2 cellular contexts compared by ENCODE assay signal in the genomic region with DNA sequence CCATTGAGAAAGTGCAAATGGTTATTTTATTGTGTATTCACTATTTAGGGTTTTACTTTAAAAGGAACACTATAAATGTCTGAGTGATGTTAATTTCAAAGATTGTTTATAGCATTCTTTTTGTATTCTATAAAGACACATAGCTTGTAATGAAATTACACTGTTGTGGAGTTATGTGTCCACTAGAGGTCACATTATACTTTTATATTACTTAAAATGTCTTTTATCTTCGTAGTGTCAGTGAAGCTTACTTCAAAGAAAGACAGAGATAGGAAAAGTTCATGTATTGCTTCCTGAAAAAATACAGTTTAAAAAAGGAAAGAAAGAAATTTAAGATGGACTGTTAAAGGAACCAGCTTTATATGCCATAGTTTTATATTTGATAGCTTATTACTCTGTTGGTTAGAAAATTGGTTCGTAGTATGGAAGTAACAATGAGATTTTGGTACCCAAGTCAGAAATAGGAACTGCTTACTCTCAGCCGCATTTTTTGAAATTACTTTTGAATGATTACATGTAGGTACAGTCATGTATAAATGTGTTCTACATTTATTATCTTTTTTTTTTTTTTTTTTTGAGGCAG.
TF ChIP-seq lines count a peak whose summit lies in the region.

No MANE protein-coding gene starts in this region.

TF ChIP-seq in HCT116, 20 proteins besides CTCF, POLR2A, EP300 and RAD21 (continued from another document):
- TF ChIP-seq, protein P1, sequence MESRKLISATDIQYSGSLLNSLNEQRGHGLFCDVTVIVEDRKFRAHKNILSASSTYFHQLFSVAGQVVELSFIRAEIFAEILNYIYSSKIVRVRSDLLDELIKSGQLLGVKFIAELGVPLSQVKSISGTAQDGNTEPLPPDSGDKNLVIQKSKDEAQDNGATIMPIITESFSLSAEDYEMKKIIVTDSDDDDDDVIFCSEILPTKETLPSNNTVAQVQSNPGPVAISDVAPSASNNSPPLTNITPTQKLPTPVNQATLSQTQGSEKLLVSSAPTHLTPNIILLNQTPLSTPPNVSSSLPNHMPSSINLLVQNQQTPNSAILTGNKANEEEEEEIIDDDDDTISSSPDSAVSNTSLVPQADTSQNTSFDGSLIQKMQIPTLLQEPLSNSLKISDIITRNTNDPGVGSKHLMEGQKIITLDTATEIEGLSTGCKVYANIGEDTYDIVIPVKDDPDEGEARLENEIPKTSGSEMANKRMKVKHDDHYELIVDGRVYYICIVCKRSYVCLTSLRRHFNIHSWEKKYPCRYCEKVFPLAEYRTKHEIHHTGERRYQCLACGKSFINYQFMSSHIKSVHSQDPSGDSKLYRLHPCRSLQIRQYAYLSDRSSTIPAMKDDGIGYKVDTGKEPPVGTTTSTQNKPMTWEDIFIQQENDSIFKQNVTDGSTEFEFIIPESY (IDR thresholded peaks at IDR 0.05; ENCODE audit: extremely low read depth, insufficient replicate concordance, low read length): no peak
- no peak for TF ChIP-seq ELF1 (IDR thresholded peaks at IDR 0.05; ENCODE audit: borderline replicate concordance, low read depth)
- no peak for TF ChIP-seq ZFX (IDR thresholded peaks at IDR 0.05)
- no peak for TF ChIP-seq JUND (IDR thresholded peaks at IDR 0.05)
- TF ChIP-seq EZH2 (IDR thresholded peaks at IDR 0.05): no peak
- no peak for TF ChIP-seq CBX3 (IDR thresholded peaks at IDR 0.05; ENCODE audit: low read depth)
- no peak for TF ChIP-seq CEBPB (IDR thresholded peaks at IDR 0.05; ENCODE audit: low read depth)
- TF ChIP-seq YY1 (IDR thresholded peaks at IDR 0.05; ENCODE audit: extremely low read depth, insufficient replicate concordance, low read depth, low read length): no peak
- no peak for TF ChIP-seq EGR1 (IDR thresholded peaks at IDR 0.05; ENCODE audit: low read depth)
- no peak for TF ChIP-seq SP1 (IDR thresholded peaks at IDR 0.05; ENCODE audit: low read depth)
- TF ChIP-seq, protein P2, sequence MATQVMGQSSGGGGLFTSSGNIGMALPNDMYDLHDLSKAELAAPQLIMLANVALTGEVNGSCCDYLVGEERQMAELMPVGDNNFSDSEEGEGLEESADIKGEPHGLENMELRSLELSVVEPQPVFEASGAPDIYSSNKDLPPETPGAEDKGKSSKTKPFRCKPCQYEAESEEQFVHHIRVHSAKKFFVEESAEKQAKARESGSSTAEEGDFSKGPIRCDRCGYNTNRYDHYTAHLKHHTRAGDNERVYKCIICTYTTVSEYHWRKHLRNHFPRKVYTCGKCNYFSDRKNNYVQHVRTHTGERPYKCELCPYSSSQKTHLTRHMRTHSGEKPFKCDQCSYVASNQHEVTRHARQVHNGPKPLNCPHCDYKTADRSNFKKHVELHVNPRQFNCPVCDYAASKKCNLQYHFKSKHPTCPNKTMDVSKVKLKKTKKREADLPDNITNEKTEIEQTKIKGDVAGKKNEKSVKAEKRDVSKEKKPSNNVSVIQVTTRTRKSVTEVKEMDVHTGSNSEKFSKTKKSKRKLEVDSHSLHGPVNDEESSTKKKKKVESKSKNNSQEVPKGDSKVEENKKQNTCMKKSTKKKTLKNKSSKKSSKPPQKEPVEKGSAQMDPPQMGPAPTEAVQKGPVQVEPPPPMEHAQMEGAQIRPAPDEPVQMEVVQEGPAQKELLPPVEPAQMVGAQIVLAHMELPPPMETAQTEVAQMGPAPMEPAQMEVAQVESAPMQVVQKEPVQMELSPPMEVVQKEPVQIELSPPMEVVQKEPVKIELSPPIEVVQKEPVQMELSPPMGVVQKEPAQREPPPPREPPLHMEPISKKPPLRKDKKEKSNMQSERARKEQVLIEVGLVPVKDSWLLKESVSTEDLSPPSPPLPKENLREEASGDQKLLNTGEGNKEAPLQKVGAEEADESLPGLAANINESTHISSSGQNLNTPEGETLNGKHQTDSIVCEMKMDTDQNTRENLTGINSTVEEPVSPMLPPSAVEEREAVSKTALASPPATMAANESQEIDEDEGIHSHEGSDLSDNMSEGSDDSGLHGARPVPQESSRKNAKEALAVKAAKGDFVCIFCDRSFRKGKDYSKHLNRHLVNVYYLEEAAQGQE (IDR thresholded peaks at IDR 0.05; ENCODE audit: low read depth): no peak
- no peak for TF ChIP-seq TCF7L2 (IDR thresholded peaks at IDR 0.05; ENCODE audit: borderline replicate concordance, extremely low read depth, insufficient read depth, insufficient read length)
- TF ChIP-seq, protein P3, sequence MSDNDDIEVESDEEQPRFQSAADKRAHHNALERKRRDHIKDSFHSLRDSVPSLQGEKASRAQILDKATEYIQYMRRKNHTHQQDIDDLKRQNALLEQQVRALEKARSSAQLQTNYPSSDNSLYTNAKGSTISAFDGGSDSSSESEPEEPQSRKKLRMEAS (IDR thresholded peaks at IDR 0.05): no peak
- no peak for TF ChIP-seq SRF (IDR thresholded peaks at IDR 0.05; ENCODE audit: low read depth)
- TF ChIP-seq, protein P4, sequence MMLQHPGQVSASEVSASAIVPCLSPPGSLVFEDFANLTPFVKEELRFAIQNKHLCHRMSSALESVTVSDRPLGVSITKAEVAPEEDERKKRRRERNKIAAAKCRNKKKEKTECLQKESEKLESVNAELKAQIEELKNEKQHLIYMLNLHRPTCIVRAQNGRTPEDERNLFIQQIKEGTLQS (IDR thresholded peaks at IDR 0.05): no peak
- no peak for TF ChIP-seq EZH2phosphoT487 (IDR thresholded peaks at IDR 0.05; ENCODE audit: borderline replicate concordance)
- no peak for TF ChIP-seq SIN3A (IDR thresholded peaks at IDR 0.05; ENCODE audit: low read depth)
- no peak for TF ChIP-seq FOSL1 (IDR thresholded peaks at IDR 0.05; ENCODE audit: low read depth)

TF ChIP-seq in SK-N-SH treated with all-trans-retinoic acid at 6 μM for 48 hours, 23 proteins besides CTCF, POLR2A, EP300 and RAD21 (continued from another document):
- TF ChIP-seq, protein P5, sequence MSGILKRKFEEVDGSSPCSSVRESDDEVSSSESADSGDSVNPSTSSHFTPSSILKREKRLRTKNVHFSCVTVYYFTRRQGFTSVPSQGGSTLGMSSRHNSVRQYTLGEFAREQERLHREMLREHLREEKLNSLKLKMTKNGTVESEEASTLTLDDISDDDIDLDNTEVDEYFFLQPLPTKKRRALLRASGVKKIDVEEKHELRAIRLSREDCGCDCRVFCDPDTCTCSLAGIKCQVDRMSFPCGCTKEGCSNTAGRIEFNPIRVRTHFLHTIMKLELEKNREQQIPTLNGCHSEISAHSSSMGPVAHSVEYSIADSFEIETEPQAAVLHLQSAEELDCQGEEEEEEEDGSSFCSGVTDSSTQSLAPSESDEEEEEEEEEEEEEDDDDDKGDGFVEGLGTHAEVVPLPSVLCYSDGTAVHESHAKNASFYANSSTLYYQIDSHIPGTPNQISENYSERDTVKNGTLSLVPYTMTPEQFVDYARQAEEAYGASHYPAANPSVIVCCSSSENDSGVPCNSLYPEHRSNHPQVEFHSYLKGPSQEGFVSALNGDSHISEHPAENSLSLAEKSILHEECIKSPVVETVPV (CRISPR knock-in tag; IDR thresholded peaks at IDR 0.05): no peak
- TF ChIP-seq ZNF70 (CRISPR knock-in tag; IDR thresholded peaks at IDR 0.05) (no peak), ZFP30 (CRISPR knock-in tag; IDR thresholded peaks at IDR 0.05) (no peak), ZC3H10 (CRISPR knock-in tag; IDR thresholded peaks at IDR 0.05) (no peak), TOX (CRISPR knock-in tag; IDR thresholded peaks at IDR 0.05; ENCODE audit: borderline replicate concordance) (no peak), ESRRG (CRISPR knock-in tag; IDR thresholded peaks at IDR 0.05) (no peak), SNAI2 (CRISPR knock-in tag; IDR thresholded peaks at IDR 0.05) (no peak), ZNF8 (CRISPR knock-in tag; IDR thresholded peaks at IDR 0.05) (no peak), TCF4 (CRISPR knock-in tag; IDR thresholded peaks at IDR 0.05; ENCODE audit: borderline replicate concordance) (no peak)
- TF ChIP-seq, protein P6, sequence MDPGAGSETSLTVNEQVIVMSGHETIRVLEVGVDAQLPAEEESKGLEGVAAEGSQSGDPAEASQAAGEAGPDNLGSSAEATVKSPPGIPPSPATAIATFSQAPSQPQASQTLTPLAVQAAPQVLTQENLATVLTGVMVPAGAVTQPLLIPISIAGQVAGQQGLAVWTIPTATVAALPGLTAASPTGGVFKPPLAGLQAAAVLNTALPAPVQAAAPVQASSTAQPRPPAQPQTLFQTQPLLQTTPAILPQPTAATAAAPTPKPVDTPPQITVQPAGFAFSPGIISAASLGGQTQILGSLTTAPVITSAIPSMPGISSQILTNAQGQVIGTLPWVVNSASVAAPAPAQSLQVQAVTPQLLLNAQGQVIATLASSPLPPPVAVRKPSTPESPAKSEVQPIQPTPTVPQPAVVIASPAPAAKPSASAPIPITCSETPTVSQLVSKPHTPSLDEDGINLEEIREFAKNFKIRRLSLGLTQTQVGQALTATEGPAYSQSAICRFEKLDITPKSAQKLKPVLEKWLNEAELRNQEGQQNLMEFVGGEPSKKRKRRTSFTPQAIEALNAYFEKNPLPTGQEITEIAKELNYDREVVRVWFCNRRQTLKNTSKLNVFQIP (CRISPR knock-in tag; IDR thresholded peaks at IDR 0.05; ENCODE audit: borderline replicate concordance, low read depth): no peak
- TF ChIP-seq, protein P7, sequence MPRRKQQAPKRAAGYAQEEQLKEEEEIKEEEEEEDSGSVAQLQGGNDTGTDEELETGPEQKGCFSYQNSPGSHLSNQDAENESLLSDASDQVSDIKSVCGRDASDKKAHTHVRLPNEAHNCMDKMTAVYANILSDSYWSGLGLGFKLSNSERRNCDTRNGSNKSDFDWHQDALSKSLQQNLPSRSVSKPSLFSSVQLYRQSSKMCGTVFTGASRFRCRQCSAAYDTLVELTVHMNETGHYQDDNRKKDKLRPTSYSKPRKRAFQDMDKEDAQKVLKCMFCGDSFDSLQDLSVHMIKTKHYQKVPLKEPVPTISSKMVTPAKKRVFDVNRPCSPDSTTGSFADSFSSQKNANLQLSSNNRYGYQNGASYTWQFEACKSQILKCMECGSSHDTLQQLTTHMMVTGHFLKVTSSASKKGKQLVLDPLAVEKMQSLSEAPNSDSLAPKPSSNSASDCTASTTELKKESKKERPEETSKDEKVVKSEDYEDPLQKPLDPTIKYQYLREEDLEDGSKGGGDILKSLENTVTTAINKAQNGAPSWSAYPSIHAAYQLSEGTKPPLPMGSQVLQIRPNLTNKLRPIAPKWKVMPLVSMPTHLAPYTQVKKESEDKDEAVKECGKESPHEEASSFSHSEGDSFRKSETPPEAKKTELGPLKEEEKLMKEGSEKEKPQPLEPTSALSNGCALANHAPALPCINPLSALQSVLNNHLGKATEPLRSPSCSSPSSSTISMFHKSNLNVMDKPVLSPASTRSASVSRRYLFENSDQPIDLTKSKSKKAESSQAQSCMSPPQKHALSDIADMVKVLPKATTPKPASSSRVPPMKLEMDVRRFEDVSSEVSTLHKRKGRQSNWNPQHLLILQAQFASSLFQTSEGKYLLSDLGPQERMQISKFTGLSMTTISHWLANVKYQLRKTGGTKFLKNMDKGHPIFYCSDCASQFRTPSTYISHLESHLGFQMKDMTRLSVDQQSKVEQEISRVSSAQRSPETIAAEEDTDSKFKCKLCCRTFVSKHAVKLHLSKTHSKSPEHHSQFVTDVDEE (CRISPR knock-in tag; IDR thresholded peaks at IDR 0.05): no peak
